30 cellular contexts compared by ENCODE assay signal in genomic region chr2:15457868-15458267, GRCh38.
"Had no signal": no experiment of that assay in that cellular context is flagged by ENCODE, and none has a peak within 500 bp of the region (broad histone marks: within the 10 kb centered on the region; RNA-seq: fewer than 3 reads in every experiment).

No MANE protein-coding gene starts in this region.

- ATAC-seq: activated CD4-positive, CD25-positive, alpha-beta regulatory T cell treated with anti-CD3 and anti-CD28 coated beads, Interleukin-2, amount 50 U/mL, for 24 hours; activated CD8-positive, alpha-beta memory T cell treated with anti-CD3 and anti-CD28 coated beads, Interleukin-2, amount 10 ng/mL, durations not matched to agents 7 days and 5 days; activated CD8-positive, alpha-beta T cell treated with anti-CD3 and anti-CD28 coated beads, Interleukin-2, amount 10 ng/mL, durations not matched to agents 7 days and 5 days; activated naive CD8-positive, alpha-beta T cell treated with anti-CD3 and anti-CD28 coated beads, Interleukin-2, amount 50 U/mL, for 24 hours; body of pancreas; T-helper 17 cell had no signal

- H3K9me3 ChIP-seq: adrenal gland, body of pancreas, colonic mucosa had no signal

- H3K27ac ChIP-seq: adrenal gland, body of pancreas, colonic mucosa, epithelial cell of prostate, WERI-Rb-1 had no signal

- H3K4me3 ChIP-seq: adrenal gland, body of pancreas, colonic mucosa had no signal

- FAIRE-seq: endometrium, endothelial cell of umbilical vein, frontal cortex had no signal

- H3K4me1 ChIP-seq: body of pancreas, colonic mucosa had no signal

- H3K27me3 ChIP-seq: adrenal gland, body of pancreas, colonic mucosa had no signal

- H3K36me3 ChIP-seq: colonic mucosa, WERI-Rb-1 had no signal

- DNase-seq: activated B cell treated with CpG ODN at 0.5 μM for 24 hours; activated CD4-positive, alpha-beta T cell treated with anti-CD3 and anti-CD28 coated beads for 48 hours; activated CD4-positive, alpha-beta T cell treated with anti-CD3 and anti-CD28 coated beads, Interleukin-2, amount 50 U/mL, for 1 hour; activated CD4-positive, alpha-beta T cell treated with anti-CD3 and anti-CD28 coated beads, Interleukin-2, amount 50 U/mL, for 48 hours; activated CD8-positive, alpha-beta memory T cell treated with anti-CD3 and anti-CD28 coated beads, Interleukin-2, amount 10 ng/mL, durations not matched to agents 7 days and 5 days; activated CD8-positive, alpha-beta memory T cell treated with anti-CD3 and anti-CD28 coated beads, Interleukin-2, amount 50 U/mL, for 4 hours; activated CD8-positive, alpha-beta T cell treated with anti-CD3 and anti-CD28 coated beads, Interleukin-2, amount 10 ng/mL, durations not matched to agents 7 days and 5 days; activated effector memory CD4-positive, alpha-beta T cell treated with anti-CD3 and anti-CD28 coated beads, Interleukin-2, amount 50 U/mL, for 16 hours; activated naive CD4-positive, alpha-beta T cell treated with anti-CD3 and anti-CD28 coated beads for 36 hours; activated naive CD8-positive, alpha-beta T cell treated with anti-CD3 and anti-CD28 coated beads for 36 hours; activated naive CD8-positive, alpha-beta T cell treated with anti-CD3 and anti-CD28 coated beads, Interleukin-2, amount 50 U/mL, for 24 hours; activated T-cell treated with anti-CD3 and anti-CD28 coated beads, Interleukin-2, amount 50 U/mL, for 1 hour; activated T-cell treated with anti-CD3 and anti-CD28 coated beads, Interleukin-2, amount 50 U/mL, for 48 hours; adrenal gland; amygdala; aorta; body of pancreas; caudate nucleus; colonic mucosa; effector CD8-positive, alpha-beta T cell; foreskin fibroblast; head of caudate nucleus; T-helper 17 cell; T1000; WERI-Rb-1 had no signal
